Comparison of ENCODE assay signal across 27 cellular contexts in genomic region chr22:43287441-43287840, GRCh38. TPM values are rescaled to one million over a fixed set of nuclear protein-coding genes. Genes with fewer than 3 reads are reported as not detected.
"Had no signal": no experiment of that assay in that cellular context is flagged by ENCODE, and none has a peak within 500 bp of the region (broad histone marks: within the 10 kb centered on the region; RNA-seq: fewer than 3 reads in every experiment).

No MANE protein-coding gene starts in this region.

- DNase-seq: activated B cell treated with CpG ODN at 0.5 μM for 24 hours; activated CD4-positive, alpha-beta T cell treated with anti-CD3 and anti-CD28 coated beads for 48 hours; activated CD4-positive, alpha-beta T cell treated with anti-CD3 and anti-CD28 coated beads, Interleukin-2, amount 50 U/mL, for 1 hour; activated CD4-positive, alpha-beta T cell treated with anti-CD3 and anti-CD28 coated beads, Interleukin-2, amount 50 U/mL, for 48 hours; activated CD8-positive, alpha-beta memory T cell treated with anti-CD3 and anti-CD28 coated beads for 24 hours; activated CD8-positive, alpha-beta T cell treated with anti-CD3 and anti-CD28 coated beads for 36 hours; activated effector memory CD4-positive, alpha-beta T cell treated with Interleukin-2 at 50 U/mL for 16 hours; activated gamma-delta T cell treated with Interleukin-2 at 50 U/mL for 16 hours; activated naive CD4-positive, alpha-beta T cell treated with anti-CD3 and anti-CD28 coated beads, Interleukin-2, amount 50 U/mL, for 16 hours; activated naive CD4-positive, alpha-beta T cell treated with Interleukin-2 at 50 U/mL for 16 hours; activated T-cell treated with anti-CD3 and anti-CD28 coated beads, Interleukin-2, amount 50 U/mL, for 4 hours; amniotic stem cell; anterior cingulate cortex; brain microvascular endothelial cell; dorsolateral prefrontal cortex; effector memory CD4-positive, alpha-beta T cell; endodermal cell; foreskin fibroblast; head of caudate nucleus; T-helper 17 cell had no signal

- H3K27ac ChIP-seq: brain microvascular endothelial cell, coronary artery, dorsolateral prefrontal cortex, VCaP had no signal

- H3K4me3 ChIP-seq: coronary artery, dorsolateral prefrontal cortex had no signal

- FAIRE-seq: astrocyte, frontal cortex, TTC549 had no signal

- H3K36me3 ChIP-seq: brain microvascular endothelial cell had no signal

RNA-seq across cellular contexts. Expression of gene SCUBE1, which starts 55.7 kb away (rescaled TPM):
- total RNA-seq: activated B cell treated with CpG ODN at 0.5 μM for 24 hours; activated T-helper 17 cell treated with anti-CD3 and anti-CD28 coated beads, Interleukin-2, amount 50 U/mL, for 72 hours; epithelial cell of proximal tubule; T-helper 17 cell had no signal
